Comparison of ENCODE assay signal across 8 cellular contexts in genomic region chr5:102754499-102755424, GRCh38.
A peak's percentile ranks its signal among the peaks of the same experiment; 100 is the strongest.
DNase-seq lines count a peak whose midpoint lies in the region; ATAC-seq and TF ChIP-seq lines count a peak whose summit lies in the region.

TSS of gene PAM (plus strand) at chr5:102755305. CDS start at chr5:102866196, 110,891 bp downstream.

- no peaks in the 10 kb centered on the region for H3K36me3 ChIP-seq in mucosa of stomach (ENCODE audit: control insufficient read depth, insufficient read depth, low read length)

- peak; percentile 83 for DNase-seq in COLO668 (lab: John Stamatoyannopoulos, UW; ENCODE audit: unreplicated experiment)
- DNase-seq in OCI-M1 (lab: John Stamatoyannopoulos, UW) = peak; percentile 82
- DNase-seq in activated T-cell treated with anti-CD3 and anti-CD28 coated beads for 24 hours (ENCODE audit: low read depth) = peak; percentile 66
- DNase-seq in epithelial cell of esophagus (ENCODE audit: low read depth) = peak; percentile 71
- DNase-seq in stimulated activated CD8-positive, alpha-beta memory T cell treated with anti-CD3 and anti-CD28 coated beads, Interleukin-7, amount 100 ng/mL, for 4 hours (ENCODE audit: low read depth in 2 of 2) = peak; percentile 32 to 74

- H3K4me1 ChIP-seq in mucosa of stomach (ENCODE audit: control insufficient read depth, insufficient read depth, low read length) = peaks cover 20% of the 10 kb centered on the region

- no peak for TF ChIP-seq CTCF in epithelial cell of esophagus (IDR thresholded peaks at IDR 0.05; ENCODE audit: insufficient read depth, low read depth, low read length, missing control alignments)

- peak within 1 kb of the TSS; percentile 88 for H3K9ac ChIP-seq in mucosa of stomach (ENCODE audit: low read length)

- H3K9me3 ChIP-seq in mucosa of stomach (ENCODE audit: control insufficient read depth, low read length) = no peaks in the 10 kb centered on the region

- peak; percentile 73 for ATAC-seq in GM19438 (IDR thresholded peaks at IDR 0.05; ENCODE audit: low read depth, unreplicated experiment)
- ATAC-seq in HG03558 (IDR thresholded peaks at IDR 0.05; ENCODE audit: extremely low read depth, unreplicated experiment) = peak; percentile 68

- peaks cover 14% of the 10 kb centered on the region for H3K27me3 ChIP-seq in mucosa of stomach (ENCODE audit: control insufficient read depth, insufficient read depth, low read length)

- H3K4me3 ChIP-seq in epithelial cell of esophagus (ENCODE audit: low read length) = peak within 1 kb of the TSS; percentile 97
- H3K4me3 ChIP-seq in mucosa of stomach (ENCODE audit: low read length) = peak within 1 kb of the TSS; percentile 93

Comparison
In these comparisons a context has a peak if more than half of its experiments do, and no peak if none do; other contexts are left out.
1. Peak in every context shown above with its lines: DNase-seq, ATAC-seq and H3K4me3 ChIP-seq.